29 cellular contexts compared by ENCODE assay signal in genomic region chr4:94791701-94792100, GRCh38. TPM values are rescaled to one million over a fixed set of nuclear protein-coding genes. Genes with fewer than 3 reads are reported as not detected.
DNase-seq lines count a peak whose midpoint lies in the region; ATAC-seq, FAIRE-seq and TF ChIP-seq lines count a peak whose summit lies in the region.
"Had no signal": no experiment of that assay in that cellular context is flagged by ENCODE, and none has a peak within 500 bp of the region (broad histone marks: within the 10 kb centered on the region; RNA-seq: fewer than 3 reads in every experiment).

No MANE protein-coding gene starts in this region.

- H3K4me3 ChIP-seq in HAP-1 (no peak overlapping the region), K562 (no peak overlapping the region), brain microvascular endothelial cell (ENCODE audit: low read depth, low read length) (no peak overlapping the region)
- H3K4me3 ChIP-seq: BLaER1, GM12878 had no signal

- H3K36me3 Mint-ChIP-seq in nephron (ENCODE audit: low read depth), result peaks cover 5% of the 10 kb centered on the region
- H3K36me3 Mint-ChIP-seq: CD14-positive monocyte; CD4-positive, alpha-beta memory T cell; CD4-positive, CD25-positive, alpha-beta regulatory T cell; CD8-positive, alpha-beta memory T cell had no signal

- no peak overlapping the region for H3K4me3 Mint-ChIP-seq in nephron
- H3K4me3 Mint-ChIP-seq: CD14-positive monocyte; CD4-positive, alpha-beta memory T cell; CD4-positive, CD25-positive, alpha-beta regulatory T cell; CD8-positive, alpha-beta memory T cell had no signal

- TF ChIP-seq CTCF in K562 (IDR thresholded peaks at IDR 0.05 in 2 of 3, conservative IDR thresholded peaks at IDR 0.05 in 1 of 3; ENCODE audit: insufficient read depth in 2 of 3, low read depth in 1 of 3, low read length in 3 of 3) (no peak), nephron (IDR thresholded peaks at IDR 0.05; ENCODE audit: unreplicated experiment in 3 of 3) (no peak), brain microvascular endothelial cell (IDR thresholded peaks at IDR 0.05; ENCODE audit: low read depth, low read length, missing control alignments) (no peak)

- POLR2A ChIA-PET in K562 (lab: Yijun Ruan, JAX), result no interaction called here

- no peak for TF ChIP-seq POLR2A in K562 (conservative IDR thresholded peaks at IDR 0.05)

- BruUV-seq in K562 (replicated peaks; lab: Mats Ljungman, UMichigan), result no TSS peak

- no peak for TF ChIP-seq EP300 in K562 (IDR thresholded peaks at IDR 0.05; ENCODE audit: low read length)

- no peaks in the 10 kb centered on the region for H3K9me3 ChIP-seq in HAP-1
- H3K9me3 ChIP-seq in K562 (replicated peaks; ENCODE audit: control insufficient read depth, insufficient read depth, low read depth, low read length), result no peaks in the 10 kb centered on the region
- H3K9me3 ChIP-seq: BE2C, BLaER1, Caco-2 had no signal

- H3K27me3 ChIP-seq in HAP-1 (ENCODE audit: low read depth) (no peaks in the 10 kb centered on the region), K562 (ENCODE audit: control insufficient read depth in 2 of 2, insufficient read depth in 2 of 2, low read length in 2 of 2) (no peaks in the 10 kb centered on the region), brain microvascular endothelial cell (replicated peaks) (no peaks in the 10 kb centered on the region)
- H3K27me3 ChIP-seq: BE2C, BLaER1 had no signal

- no peaks in the 10 kb centered on the region for H4K20me1 ChIP-seq in K562 (replicated peaks; ENCODE audit: control insufficient read depth, insufficient read depth, low read length)
- H4K20me1 ChIP-seq: BLaER1 had no signal

- H3K36me3 ChIP-seq in HAP-1 (replicated peaks) (no peaks in the 10 kb centered on the region), K562 (ENCODE audit: control insufficient read depth, insufficient read depth, low read length) (no peaks in the 10 kb centered on the region), brain microvascular endothelial cell (replicated peaks) (no peaks in the 10 kb centered on the region)
- H3K36me3 ChIP-seq: BE2C, BLaER1 had no signal

- FAIRE-seq in K562 (lab: Jason Lieb, UNC), result no peak
- FAIRE-seq: D721Med, GM12878, GM12892, GM18507 had no signal

- no peaks in the 10 kb centered on the region for H3K79me2 ChIP-seq in K562 (ENCODE audit: control insufficient read depth, insufficient read depth, low read length)

- H3K9me1 ChIP-seq in K562 (ENCODE audit: control insufficient read depth, insufficient read depth, low read length), result no peaks in the 10 kb centered on the region

- WGBS in K562 (ENCODE audit: insufficient coverage, low coverage, missing lambda C conversion rate), result 2% methylated on average over 4 of the region's 4 CpGs

- H3K27ac ChIP-seq in K562 (ENCODE audit: extremely low read depth, low read depth, low read length), result no peak overlapping the region
- H3K27ac ChIP-seq in brain microvascular endothelial cell, result no peak overlapping the region
- H3K27ac ChIP-seq in substantia nigra (ENCODE audit: low read depth, low read length, poor library complexity, severe bottlenecking), result no peak overlapping the region
- H3K27ac ChIP-seq: BLaER1 had no signal

- H2AFZ ChIP-seq in K562 (ENCODE audit: low read depth, low read length), result no peak overlapping the region

- H3K9ac ChIP-seq in K562 (ENCODE audit: insufficient read depth in 1 of 2, low read depth in 2 of 2, low read length in 2 of 2), result no peak overlapping the region
- H3K9ac ChIP-seq: BLaER1 had no signal

- no peak overlapping the region for H3K4me2 ChIP-seq in K562 (ENCODE audit: insufficient read depth, low read length)
- H3K4me2 ChIP-seq: BLaER1 had no signal

- peaks cover 20% of the 10 kb centered on the region for H3K4me1 ChIP-seq in HAP-1
- no peaks in the 10 kb centered on the region for H3K4me1 ChIP-seq in K562 (replicated peaks in 1 of 2; ENCODE audit: control insufficient read depth in 2 of 2, insufficient read depth in 2 of 2, low read length in 2 of 2)
- H3K4me1 ChIP-seq: BLaER1, Caco-2 had no signal

- H3K4me1 Mint-ChIP-seq in nephron, result peaks cover 5% of the 10 kb centered on the region
- H3K4me1 Mint-ChIP-seq: CD14-positive monocyte; CD4-positive, alpha-beta memory T cell; CD4-positive, CD25-positive, alpha-beta regulatory T cell; CD8-positive, alpha-beta memory T cell had no signal

- no peak for ATAC-seq in K562
- ATAC-seq: GM12878 had no signal

- in situ Hi-C loops in HAP-1 (cut with MboI; ENCODE audit: low sequenced_read_pairs) (no loop called here), K562 (cut with MboI) (no loop called here), brain microvascular endothelial cell (cut with HindIII; ENCODE audit: low pct_ligation_motif_present, low sequenced_read_pairs) (no loop called here)

- H3K9me3 Mint-ChIP-seq in nephron, result peaks cover 3% of the 10 kb centered on the region
- H3K9me3 Mint-ChIP-seq: CD8-positive, alpha-beta memory T cell had no signal

- peak; percentile 22 to 23 for DNase-seq in HAP-1 (ENCODE audit: low spot score in 2 of 2)
- no peak for DNase-seq in K562 (ENCODE audit: extremely low read depth in 1 of 4, low spot score in 3 of 4)
- no peak for DNase-seq in stimulated activated CD4-positive, alpha-beta T cell treated with anti-CD3 and anti-CD28 coated beads, Interleukin-12 subunit alpha, Interleukin-12 subunit beta, amount 100 ng/mL, for 4 hours
- DNase-seq in brain microvascular endothelial cell, result no peak
- no peak for DNase-seq in substantia nigra (lab: John Stamatoyannopoulos, UW)
- DNase-seq: 8988T; ACHN; BE2C; C1 segment of cervical spinal cord; Caco-2; Calu3; CD4-positive, alpha-beta memory T cell; CD4-positive, CD25-positive, alpha-beta regulatory T cell; CD8-positive, alpha-beta memory T cell; DMS 273 treated with DMSO at 0.1 percent for 48 hours; DMS153; DMS53; DMS79; DND-41; EL; GDM1 had no signal

- no peaks in the 10 kb centered on the region for H3K27me3 Mint-ChIP-seq in nephron (ENCODE audit: low read depth)
- H3K27me3 Mint-ChIP-seq: CD4-positive, alpha-beta memory T cell; CD4-positive, CD25-positive, alpha-beta regulatory T cell; CD8-positive, alpha-beta memory T cell had no signal

- H3K27ac Mint-ChIP-seq in nephron, result peak overlapping the region in 2 of 3 experiments; percentile 12 to 59
- H3K27ac Mint-ChIP-seq: CD14-positive monocyte; CD4-positive, alpha-beta memory T cell; CD4-positive, CD25-positive, alpha-beta regulatory T cell; CD8-positive, alpha-beta memory T cell had no signal

- CTCF ChIA-PET in K562 (lab: Yijun Ruan, JAX; ENCODE audit: low intra/inter-chr PET ratio), result no interaction called here

- intact Hi-C loops in K562 (cut with micrococcal nuclease), result no loop called here

- TF ChIP-seq RAD21 in K562 (CRISPR knock-in tag; conservative IDR thresholded peaks at IDR 0.05 in 1 of 2, IDR thresholded peaks at IDR 0.05 in 1 of 2), result no peak

TF ChIP-seq in K562, 482 proteins besides CTCF, POLR2A, EP300 and RAD21:
- TF ChIP-seq NFATC3 (IDR thresholded peaks at IDR 0.05) (no peak), PCBP2 (IDR thresholded peaks at IDR 0.05; ENCODE audit: low read depth, low read length, poor library complexity, severe bottlenecking) (peak; percentile 15)

RNA-seq across cellular contexts. Expression of gene BMPR1B, which starts 33.9 kb away (rescaled TPM):
- total RNA-seq in K562 (2011; cell fraction: chromatin; rRNA removed; ENCODE audit: low replicate concordance), result not detected in 2 replicates
- total RNA-seq in K562 (2011; cell fraction: nucleolus; rRNA removed), result not detected in 2 replicates
- total RNA-seq in K562 (2011; cell fraction: nucleoplasm; rRNA removed), result not detected in 2 replicates
- total RNA-seq in K562 (2014; rRNA removed) (not detected in 2 replicates), K562 (2014; rRNA removed; fragmentation: Illumina TruSeq; extraction: Trizol) (not detected in 2 replicates), K562 (2015; rRNA removed; fragmentation: Illumina TruSeq; extraction: Trizol) (not detected in 2 replicates), K562 (2021) (not detected in 2 replicates)
- polyA plus RNA-seq in K562 (2011; rRNA removed) (not detected in 2 replicates), K562 (2014; fragmentation: Illumina TruSeq; extraction: Trizol) (not detected in 2 replicates), K562 (2014; fragmentation: Nextera tagmentation; extraction: Ambion mirVana) (under 1 TPM in 1 of 2 experiments, not detected in 1; 0.01 TPM), K562 (2014; rRNA removed) (not detected in 2 replicates)
- not detected in 2 replicates for polyA plus RNA-seq in K562 (2011; cell fraction: cytosol; rRNA removed)
- polyA plus RNA-seq in K562 (2011; cell fraction: nucleus; rRNA removed), result not detected in 2 replicates
- 0.03 TPM in 1 of 2 replicates, not detected in the other for polyA plus RNA-seq in K562 (2012)
- polyA minus RNA-seq in K562 (2011; rRNA and poly(A)+ RNA removed), result not detected in 2 replicates
- polyA minus RNA-seq in K562 (2011; cell fraction: cytosol; rRNA and poly(A)+ RNA removed), result not detected in 2 replicates
- not detected in 2 replicates for polyA minus RNA-seq in K562 (2011; cell fraction: nucleus; rRNA and poly(A)+ RNA removed)
- total RNA-seq: CD8-positive, alpha-beta memory T cell; G401; GM12878 had no signal
- polyA plus RNA-seq: CD14-positive monocyte; CD4-positive, alpha-beta memory T cell; GM12878 had no signal

Comparison
In these comparisons a context has a peak if more than half of its experiments do, and no peak if none do; other contexts are left out.
1. DNase-seq: peak in HAP-1 (2 of 2); none in K562 (0 of 4), stimulated activated CD4-positive, alpha-beta T cell treated with anti-CD3 and anti-CD28 coated beads, Interleukin-12 subunit alpha, Interleukin-12 subunit beta, amount 100 ng/mL, for 4 hours (single experiment), brain microvascular endothelial cell (single experiment) and substantia nigra (0 of 49).